In genomic region chr2:31428001-31428418, GRCh38 we compare ENCODE assay signal across 14 cellular contexts. TPM values are rescaled to one million over a fixed set of nuclear protein-coding genes. Genes with fewer than 3 reads are reported as not detected.
DNase-seq lines count a peak whose midpoint lies in the region; ATAC-seq, FAIRE-seq and TF ChIP-seq lines count a peak whose summit lies in the region.
"Had no signal": no experiment of that assay in that cellular context is flagged by ENCODE, and none has a peak within 500 bp of the region (broad histone marks: within the 10 kb centered on the region; RNA-seq: fewer than 3 reads in every experiment).

No MANE protein-coding gene starts in this region.

- no peaks in the 10 kb centered on the region for H3K4me1 ChIP-seq in GM12878 (ENCODE audit: control insufficient read depth, insufficient read depth, low read length)
- H3K4me1 ChIP-seq in upper lobe of left lung, result no peaks in the 10 kb centered on the region
- peaks cover 21% of the 10 kb centered on the region for H3K4me1 ChIP-seq in CD4-positive, alpha-beta memory T cell (ENCODE audit: insufficient read depth, low read length)
- no peaks in the 10 kb centered on the region for H3K4me1 ChIP-seq in colonic mucosa

- H3K9me3 ChIP-seq in GM12878 (replicated peaks; ENCODE audit: control insufficient read depth, insufficient read depth, low read length), result no peaks in the 10 kb centered on the region
- no peaks in the 10 kb centered on the region for H3K9me3 ChIP-seq in upper lobe of left lung
- no peaks in the 10 kb centered on the region for H3K9me3 ChIP-seq in CD4-positive, alpha-beta memory T cell (ENCODE audit: control insufficient read depth in 1 of 2, low read length in 2 of 2)
- H3K9me3 ChIP-seq in colonic mucosa, result no peaks in the 10 kb centered on the region

- FAIRE-seq in GM12878 (lab: Jason Lieb, UNC), result no peak
- FAIRE-seq: endothelial cell of umbilical vein, islet of Langerhans had no signal

- no peak for TF ChIP-seq POLR2A in GM12878 (IDR thresholded peaks at IDR 0.05; ENCODE audit: low read depth, low read length)
- TF ChIP-seq POLR2A in upper lobe of left lung (IDR thresholded peaks at IDR 0.05), result no peak

- DNase-seq in EH (ENCODE audit: low read depth) (peak; percentile 44), HFFc6 (peak; percentile 59), GM12878 (ENCODE audit: low read depth, low spot score) (no peak), kidney epithelial cell (ENCODE audit: low read depth) (no peak), upper lobe of left lung (no peak), colonic mucosa (no peak)
- no peak for DNase-seq in CD4-positive, alpha-beta memory T cell
- DNase-seq: activated CD8-positive, alpha-beta memory T cell treated with anti-CD3 and anti-CD28 coated beads, Interleukin-2, amount 50 U/mL, for 4 hours; amygdala; T-helper 9 cell had no signal

- peak overlapping the region; percentile 48 for H3K27ac Mint-ChIP-seq in HFFc6
- H3K27ac Mint-ChIP-seq in CD4-positive, alpha-beta memory T cell, result no peak overlapping the region

- CTCF ChIA-PET in GM12878 (lab: Yijun Ruan, JAX), result interaction anchor here (0.6 kb wide), 1 partner anchor 1233 kb away, joined by 3 read pairs; no protein-coding TSS in a partner anchor
- CTCF ChIA-PET in CD4-positive, alpha-beta memory T cell (lab: Charles Lee; ENCODE audit: partially characterized antibody), result no interaction called here

- H3K4me3 ChIP-seq in GM12878 (no peak overlapping the region), kidney epithelial cell (ENCODE audit: low read depth, low read length) (no peak overlapping the region), upper lobe of left lung (no peak overlapping the region), colonic mucosa (no peak overlapping the region)
- no peak overlapping the region for H3K4me3 ChIP-seq in CD4-positive, alpha-beta memory T cell (ENCODE audit: low read length in 2 of 2)

- no TSS peak for BruUV-seq in GM12878 (replicated peaks; lab: Mats Ljungman, UMichigan)

- no peaks in the 10 kb centered on the region for H3K9me3 Mint-ChIP-seq in HFFc6
- H3K9me3 Mint-ChIP-seq in CD4-positive, alpha-beta memory T cell, result peaks cover 0 to 1% (median 0%) of the 10 kb centered on the region in 8 donors

- intact Hi-C loops in GM12878 (cut with micrococcal nuclease; ENCODE audit: unreplicated experiment) (no loop called here), colonic mucosa (cut with DNase I) (no loop called here)
- intact Hi-C loops in CD4-positive, alpha-beta memory T cell (cut with micrococcal nuclease), result no loop called here

- H3K27me3 ChIP-seq in GM12878 (replicated peaks in 1 of 2; ENCODE audit: control insufficient read depth in 2 of 2, insufficient read depth in 2 of 2, low read length in 1 of 2), result no peaks in the 10 kb centered on the region
- H3K27me3 ChIP-seq in kidney epithelial cell (ENCODE audit: control insufficient read depth, insufficient read depth, low read length), result no peaks in the 10 kb centered on the region
- H3K27me3 ChIP-seq in upper lobe of left lung, result no peaks in the 10 kb centered on the region
- no peaks in the 10 kb centered on the region for H3K27me3 ChIP-seq in CD4-positive, alpha-beta memory T cell (ENCODE audit: insufficient read depth, low read length)
- H3K27me3 ChIP-seq in colonic mucosa, result no peaks in the 10 kb centered on the region

- no peak for TF ChIP-seq RAD21 in GM12878 (IDR thresholded peaks at IDR 0.05; ENCODE audit: insufficient read depth, low read depth, low read length)

- no peak overlapping the region for H2AFZ ChIP-seq in GM12878 (ENCODE audit: control insufficient read depth, low read depth, low read length)

- ATAC-seq in GM12878, result peak; percentile 42; the same call in 1 of the 3 replicates
- ATAC-seq in upper lobe of left lung (ENCODE audit: low FRiP score in 2 of 2), result no peak
- ATAC-seq in GM19324 (IDR thresholded peaks at IDR 0.05; ENCODE audit: low FRiP score, unreplicated experiment), result no peak

- in situ Hi-C loops in GM12878 (cut with MboI), result no loop called here

- H3K9ac ChIP-seq in GM12878 (ENCODE audit: control insufficient read depth, insufficient read depth, low read length) (no peak overlapping the region), colonic mucosa (ENCODE audit: low read depth in 2 of 2, low read length in 2 of 2) (no peak overlapping the region)

- H4K20me1 ChIP-seq in GM12878 (ENCODE audit: control insufficient read depth, insufficient read depth), result no peaks in the 10 kb centered on the region

- H3K79me2 ChIP-seq in GM12878 (ENCODE audit: control insufficient read depth, insufficient read depth, low read length), result no peaks in the 10 kb centered on the region

- no peak overlapping the region for H3K4me2 ChIP-seq in GM12878 (ENCODE audit: control insufficient read depth, insufficient read depth)

- SMC1A ChIA-PET in GM12878 (lab: Charles Lee; ENCODE audit: uncharacterized antibody, unreplicated experiment), result no interaction called here

- H3K27me3 Mint-ChIP-seq in HFFc6 (ENCODE audit: insufficient read depth), result no peaks in the 10 kb centered on the region
- peaks cover 14 to 15% of the 10 kb centered on the region in 2 donors for H3K27me3 Mint-ChIP-seq in CD4-positive, alpha-beta memory T cell

- H3K36me3 ChIP-seq in GM12878 (ENCODE audit: control insufficient read depth in 2 of 2, insufficient read depth in 2 of 2, low read length in 1 of 2) (no peaks in the 10 kb centered on the region), kidney epithelial cell (ENCODE audit: control insufficient read depth, insufficient read depth, low read length) (no peaks in the 10 kb centered on the region), upper lobe of left lung (no peaks in the 10 kb centered on the region), colonic mucosa (no peaks in the 10 kb centered on the region)
- H3K36me3 ChIP-seq in CD4-positive, alpha-beta memory T cell (ENCODE audit: insufficient read depth, low read length), result no peaks in the 10 kb centered on the region

- RAD21 ChIA-PET in GM12878 (lab: Charles Lee; ENCODE audit: unreplicated experiment), result no interaction called here

- TF ChIP-seq CTCF in HFFc6 (IDR thresholded peaks at IDR 0.05), result peak; percentile 72
- no peak for TF ChIP-seq CTCF in GM12878 (IDR thresholded peaks at IDR 0.05 in 2 of 3, conservative IDR thresholded peaks at IDR 0.05 in 1 of 3; ENCODE audit: control insufficient read depth in 2 of 3, extremely low read depth in 1 of 3, insufficient read depth in 1 of 3, low read depth in 3 of 3, low read length in 3 of 3)
- TF ChIP-seq CTCF in kidney epithelial cell (IDR thresholded peaks at IDR 0.05; ENCODE audit: insufficient read depth, low read length, poor library complexity, severe bottlenecking), result peak; percentile 13
- TF ChIP-seq CTCF in upper lobe of left lung (IDR thresholded peaks at IDR 0.05), result no peak
- no peak for TF ChIP-seq CTCF in colonic mucosa (IDR thresholded peaks at IDR 0.05)

- no peaks in the 10 kb centered on the region for H3K36me3 Mint-ChIP-seq in HFFc6 (ENCODE audit: low read depth)
- no peaks in the 10 kb centered on the region for H3K36me3 Mint-ChIP-seq in CD4-positive, alpha-beta memory T cell

- H3K4me1 Mint-ChIP-seq in HFFc6 (ENCODE audit: low read depth), result peaks cover 42% of the 10 kb centered on the region
- H3K4me1 Mint-ChIP-seq in CD4-positive, alpha-beta memory T cell, result peaks cover 17 to 28% (median 18%) of the 10 kb centered on the region in 4 donors
- H3K4me1 Mint-ChIP-seq: neural crest cell had no signal

- POLR2A ChIA-PET in GM12878 (lab: Charles Lee), result no interaction called here
- POLR2A ChIA-PET in CD4-positive, alpha-beta memory T cell (lab: Charles Lee; ENCODE audit: partially characterized antibody), result no interaction called here

- H3K4me3 Mint-ChIP-seq in HFFc6, result no peak overlapping the region
- no peak overlapping the region for H3K4me3 Mint-ChIP-seq in CD4-positive, alpha-beta memory T cell
- H3K4me3 Mint-ChIP-seq: neural crest cell had no signal

- TF ChIP-seq EP300 in GM12878 (IDR thresholded peaks at IDR 0.05; ENCODE audit: borderline replicate concordance in 1 of 2, control insufficient read depth in 1 of 2, low read depth in 2 of 2, low read length in 2 of 2), result no peak
- TF ChIP-seq EP300 in upper lobe of left lung (IDR thresholded peaks at IDR 0.05), result no peak

- WGBS in GM12878 (ENCODE audit: insufficient coverage, insufficient replicate concordance, low lambda C conversion rate, missing lambda C conversion rate), result 44% methylated on average over 4 of the region's 4 CpGs
- 77 to 78% methylated on average over 3 to 4 of the region's 4 CpGs for WGBS in upper lobe of left lung, 2 donors

- H3K27ac ChIP-seq in GM12878 (ENCODE audit: control insufficient read depth, insufficient read depth) (no peak overlapping the region), upper lobe of left lung (no peak overlapping the region), colonic mucosa (no peak overlapping the region)
- H3K27ac ChIP-seq in CD4-positive, alpha-beta memory T cell (ENCODE audit: low read depth, low read length), result no peak overlapping the region

TF ChIP-seq in GM12878, 131 proteins besides CTCF, POLR2A, EP300 and RAD21 (continues in another document):
- TF ChIP-seq BMI1 (IDR thresholded peaks at IDR 0.05; ENCODE audit: borderline replicate concordance) (no peak), TCF12 (IDR thresholded peaks at IDR 0.05; ENCODE audit: low read depth, low read length) (no peak)

RNA-seq across cellular contexts. Expression of gene XDH, which starts 13.5 kb away (rescaled TPM):
- 1 to 10 TPM in 5 of 6 experiments, under 1 TPM in 1; 0.88 to 2.0 (median 1.5) TPM for total RNA-seq in HFFc6 (2021; fragmentation: NEBNext Ultra II Directional; extraction: Animal tissue kit (Norgen Biotek cat#: 25700))
- not detected in 2 replicates for total RNA-seq in GM12878 (2013; cell fraction: nucleolus; rRNA removed)
- total RNA-seq in GM12878 (2014; rRNA removed) (not detected in 2 replicates), GM12878 (2014; rRNA removed; fragmentation: Illumina TruSeq; extraction: Trizol) (not detected in 2 replicates), GM12878 (2021) (0.11 TPM in 1 of 2 replicates, not detected in the other), kidney epithelial cell (4.4 and 4.9 TPM in 2 replicates), upper lobe of left lung (1 to 10 TPM in 2 of 6 donors, under 1 TPM in 3, not detected in 1; 0.30 to 2.9 (median 0.67) TPM), colonic mucosa (10 to 100 TPM; 18.4 to 44.4 TPM)
- not detected for polyA plus RNA-seq in GM12878 (2011; ENCODE audit: low read depth)
- polyA plus RNA-seq in GM12878 (2011; rRNA removed) (0.01 TPM in 1 of 2 replicates, not detected in the other), GM12878 (2014; fragmentation: Illumina TruSeq; extraction: Trizol) (not detected in 2 replicates), GM12878 (2014; fragmentation: Nextera tagmentation; extraction: Ambion mirVana) (not detected), GM12878 (2014; rRNA removed) (not detected in 2 replicates), GM12878 (2016; fragmentation: Nextera tagmentation; extraction: Ambion mirVana) (not detected)
- polyA plus RNA-seq in GM12878 (2011; cell fraction: cytosol; rRNA removed), result not detected in 2 replicates
- not detected in 2 replicates for polyA plus RNA-seq in GM12878 (2011; cell fraction: nucleus; rRNA removed)
- not detected in 2 replicates for polyA plus RNA-seq in GM12878 (2012)
- not detected in 2 replicates for polyA minus RNA-seq in GM12878 (2011; rRNA and poly(A)+ RNA removed)
- polyA minus RNA-seq in GM12878 (2011; cell fraction: cytosol; rRNA and poly(A)+ RNA removed), result not detected in 2 replicates
- not detected in 2 replicates for polyA minus RNA-seq in GM12878 (2011; cell fraction: nucleus; rRNA and poly(A)+ RNA removed)
- total RNA-seq in CD4-positive, alpha-beta memory T cell, result not detected
- polyA plus RNA-seq in CD4-positive, alpha-beta memory T cell, result not detected
- total RNA-seq: endothelial cell of umbilical vein had no signal
- polyA plus RNA-seq: endothelial cell of umbilical vein had no signal

Comparison
In these comparisons a context has a peak if more than half of its experiments do, and no peak if none do; other contexts are left out.
1. DNase-seq: peak in EH (single experiment) and HFFc6 (single experiment); none in GM12878 (single experiment), kidney epithelial cell (single experiment), upper lobe of left lung (0 of 2), CD4-positive, alpha-beta memory T cell (0 of 5) and colonic mucosa (single experiment).
2. CTCF ChIP-seq: peak in HFFc6 (single experiment) and kidney epithelial cell (single experiment); none in GM12878 (0 of 3), upper lobe of left lung (0 of 6) and colonic mucosa (single experiment).